In genomic region chr4:4327652-4328121, GRCh38 we compare ENCODE assay signal across 9 cellular contexts. TPM values are rescaled to one million over a fixed set of nuclear protein-coding genes. Genes with fewer than 3 reads are reported as not detected.
DNase-seq lines count a peak whose midpoint lies in the region; ATAC-seq and TF ChIP-seq lines count a peak whose summit lies in the region.
"Had no signal": no experiment of that assay in that cellular context is flagged by ENCODE, and none has a peak within 500 bp of the region (broad histone marks: within the 10 kb centered on the region; RNA-seq: fewer than 3 reads in every experiment).

No MANE protein-coding gene starts in this region.

- ATAC-seq in right lobe of liver (peak; percentile 57 to 77 (median 64)), GM19397 (IDR thresholded peaks at IDR 0.05; ENCODE audit: unreplicated experiment) (no peak)

- no peaks in the 10 kb centered on the region for H3K27me3 ChIP-seq in right lobe of liver

- peak overlapping the region; percentile 99 for H3K27ac Mint-ChIP-seq in endothelial cell (ENCODE audit: unreplicated experiment)

- intact Hi-C loops in right lobe of liver (cut with DNase I) = no loop called here

- H3K4me3 ChIP-seq in right lobe of liver = no peak overlapping the region

- no peaks in the 10 kb centered on the region for H3K4me1 ChIP-seq in right lobe of liver

- no peak overlapping the region for H3K27ac ChIP-seq in right lobe of liver

- no peaks in the 10 kb centered on the region for H3K9me3 ChIP-seq in right lobe of liver

- H3K4me3 Mint-ChIP-seq in endothelial cell (ENCODE audit: unreplicated experiment) = no peak overlapping the region

- TF ChIP-seq CTCF in endothelial cell (IDR thresholded peaks at IDR 0.05; ENCODE audit: unreplicated experiment) (peak; percentile 53), right lobe of liver (IDR thresholded peaks at IDR 0.05) (peak in 3 of 4 donors; percentile 20 to 32 (median 22))

- no peaks in the 10 kb centered on the region for H3K36me3 ChIP-seq in right lobe of liver

- 35% methylated on average over 12 of the region's 22 CpGs for WGBS in right lobe of liver (ENCODE audit: insufficient coverage, low coverage, low lambda C conversion rate, missing lambda C conversion rate)

- peaks cover 12% of the 10 kb centered on the region for H3K27me3 Mint-ChIP-seq in endothelial cell (ENCODE audit: unreplicated experiment)

- DNase-seq in COLO668 (lab: John Stamatoyannopoulos, UW; ENCODE audit: unreplicated experiment) (peak; percentile 15), KBM-7 (peak; percentile 30), endothelial cell (ENCODE audit: low spot score) (peak; percentile 72), right lobe of liver (peak in 2 of 3 donors; percentile 41 to 49), midbrain (lab: John Stamatoyannopoulos, UW) (no peak), NCI-H2081 (lab: John Stamatoyannopoulos, UW) (no peak)
- no peak for DNase-seq in activated CD4-positive, alpha-beta T cell treated with anti-CD3 and anti-CD28 coated beads, Interleukin-2, amount 50 U/mL, for 4 hours
- DNase-seq: NCI-H510A treated with DMSO at 0.1 percent for 48 hours had no signal

- peaks cover 2% of the 10 kb centered on the region for H3K36me3 Mint-ChIP-seq in endothelial cell (ENCODE audit: low read depth, unreplicated experiment)

- TF ChIP-seq POLR2A in right lobe of liver (IDR thresholded peaks at IDR 0.05) = no peak

- in situ Hi-C loops in KBM-7 (cut with MboI; ENCODE audit: low pct_unique_long_range_greater_than_20kb, low sequenced_read_pairs) = no loop called here

- no peaks in the 10 kb centered on the region for H3K9me3 Mint-ChIP-seq in endothelial cell (ENCODE audit: unreplicated experiment)

- peaks cover 47% of the 10 kb centered on the region for H3K4me1 Mint-ChIP-seq in endothelial cell (ENCODE audit: unreplicated experiment)

RNA-seq across cellular contexts. Expression of gene ZBTB49, which starts 37.6 kb away (rescaled TPM):
- total RNA-seq in endothelial cell (ENCODE audit: unreplicated experiment) = 13.3 TPM
- total RNA-seq in right lobe of liver = 1 to 10 TPM; 1.4 to 3.3 (median 2.5) TPM

RNA-seq across cellular contexts. Expression of gene LYAR, which starts 37.7 kb away (rescaled TPM):
- 13.2 TPM for total RNA-seq in endothelial cell (ENCODE audit: unreplicated experiment)
- total RNA-seq in right lobe of liver = 1 to 10 TPM; 2.6 to 8.9 (median 5.2) TPM

RNA-seq across cellular contexts. Expression of gene NSG1, which starts 59.2 kb away (rescaled TPM):
- total RNA-seq in endothelial cell (ENCODE audit: unreplicated experiment) = 2.9 TPM
- total RNA-seq in right lobe of liver = under 1 TPM in 2 of 6 experiments, not detected in 4; 0.22 to 0.29 TPM

Comparison
In these comparisons a context has a peak if more than half of its experiments do, and no peak if none do; other contexts are left out.
1. DNase-seq: peak in COLO668 (single experiment), KBM-7 (single experiment), endothelial cell (single experiment) and right lobe of liver (2 of 3); none in midbrain (single experiment), NCI-H2081 (0 of 2) and activated CD4-positive, alpha-beta T cell treated with anti-CD3 and anti-CD28 coated beads, Interleukin-2, amount 50 U/mL, for 4 hours (0 of 2).